In genomic region chr19:40348125-40348913, GRCh38 we compare ENCODE assay signal across 8 cellular contexts. TPM values are rescaled to one million over a fixed set of nuclear protein-coding genes. Genes with fewer than 3 reads are reported as not detected.
DNase-seq lines count a peak whose midpoint lies in the region; ATAC-seq and TF ChIP-seq lines count a peak whose summit lies in the region.

Gene C19orf47, minus strand, starts transcription at chr19:40348397. Its CDS starts 6,540 bp downstream, at chr19:40341857.
Gene PLD3, plus strand, starts transcription at chr19:40348695. Its CDS starts 17,789 bp downstream, at chr19:40366484.

- intact Hi-C loops in T-helper 2 cell treated with Interferon-gamma antibody and Interleukin-4, amounts not matched to agents 100 ng/mL and 5 ng/mL, for 36 hours (cut with micrococcal nuclease): loop anchor here (1.0 to 5.0 kb wide), 5 partner anchors 63 to 369 kb away; partner anchors contain the start of genes AKT2, BLVRB, COQ8B and ITPKC
- intact Hi-C loops in uterus (cut with DNase I; ENCODE audit: low total_unique reads): no loop called here

- TF ChIP-seq POLR2A in uterus (IDR thresholded peaks at IDR 0.05): peak; percentile 81 to 84

- DNase-seq in NCI-H187 treated with DMSO at 0.1 percent for 48 hours (lab: John Stamatoyannopoulos, UW) (peak; percentile 98), anterior cingulate cortex (lab: John Stamatoyannopoulos, UW) (peak; percentile 90 to 100 (median 99)), right atrium auricular region (ENCODE audit: low spot score) (peak; percentile 100), pulmonary artery endothelial cell (ENCODE audit: low read depth, low spot score) (peak; percentile 96), uterus (peak; percentile 99)

- no peaks in the 10 kb centered on the region for H3K36me3 ChIP-seq in right atrium auricular region
- H3K36me3 ChIP-seq in uterus: no peaks in the 10 kb centered on the region

- no peaks in the 10 kb centered on the region for H3K27me3 ChIP-seq in right atrium auricular region
- H3K27me3 ChIP-seq in uterus: no peaks in the 10 kb centered on the region

- ATAC-seq in GM18499 (IDR thresholded peaks at IDR 0.05; ENCODE audit: insufficient read depth, unreplicated experiment): peak; percentile 84
- ATAC-seq in HG02943 (IDR thresholded peaks at IDR 0.05; ENCODE audit: low read depth, unreplicated experiment): peak; percentile 93

- H3K27ac ChIP-seq in right atrium auricular region (peak within 1 kb of the TSS; percentile 87 to 90), uterus (peak within 1 kb of the TSS; percentile 75 to 80)

- H3K9me3 ChIP-seq in right atrium auricular region: no peaks in the 10 kb centered on the region
- no peaks in the 10 kb centered on the region for H3K9me3 ChIP-seq in uterus

- peaks cover 0 to 23% of the 10 kb centered on the region in 2 donors for H3K4me1 ChIP-seq in right atrium auricular region
- H3K4me1 ChIP-seq in uterus: peaks cover 0 to 5% of the 10 kb centered on the region in 2 donors

- H3K4me3 ChIP-seq in right atrium auricular region: peak within 1 kb of the TSS; percentile 78 to 88
- peak within 1 kb of the TSS; percentile 55 to 76 for H3K4me3 ChIP-seq in uterus

- no peak for TF ChIP-seq CTCF in right atrium auricular region (IDR thresholded peaks at IDR 0.05)
- TF ChIP-seq CTCF in uterus (IDR thresholded peaks at IDR 0.05): peak in 2 of 4 experiments; percentile 36 to 41

RNA-seq across cellular contexts. Expression of gene C19orf47, which starts in this region (rescaled TPM):
- 25.6 and 26.3 TPM in 2 replicates for total RNA-seq in T-helper 2 cell treated with Interferon-gamma antibody and Interleukin-4, amounts not matched to agents 100 ng/mL and 5 ng/mL, for 36 hours
- 10 to 100 TPM; 58.2 to 88.2 TPM for total RNA-seq in right atrium auricular region
- 7.4 and 10.5 TPM in 2 replicates for total RNA-seq in pulmonary artery endothelial cell
- 10 to 100 TPM in 2 of 4 donors, 1 to 10 TPM in 2; 7.1 to 21.2 (median 13.3) TPM for total RNA-seq in uterus

RNA-seq across cellular contexts. Expression of gene PLD3, which starts in this region (rescaled TPM):
- 59.4 and 70.7 TPM in 2 replicates for total RNA-seq in T-helper 2 cell treated with Interferon-gamma antibody and Interleukin-4, amounts not matched to agents 100 ng/mL and 5 ng/mL, for 36 hours
- total RNA-seq in right atrium auricular region (100 to 1,000 TPM; 273 to 315 TPM), pulmonary artery endothelial cell (91.0 and 155 TPM in 2 replicates), uterus (100 to 1,000 TPM; 108 to 372 (median 158) TPM)

Comparison
In these comparisons a context has a peak if more than half of its experiments do, and no peak if none do; other contexts are left out.
1. Peak in every context shown above with its lines: DNase-seq, ATAC-seq, H3K4me3 ChIP-seq and H3K27ac ChIP-seq.